1 cellular context compared by ENCODE assay signal in the genomic region with DNA sequence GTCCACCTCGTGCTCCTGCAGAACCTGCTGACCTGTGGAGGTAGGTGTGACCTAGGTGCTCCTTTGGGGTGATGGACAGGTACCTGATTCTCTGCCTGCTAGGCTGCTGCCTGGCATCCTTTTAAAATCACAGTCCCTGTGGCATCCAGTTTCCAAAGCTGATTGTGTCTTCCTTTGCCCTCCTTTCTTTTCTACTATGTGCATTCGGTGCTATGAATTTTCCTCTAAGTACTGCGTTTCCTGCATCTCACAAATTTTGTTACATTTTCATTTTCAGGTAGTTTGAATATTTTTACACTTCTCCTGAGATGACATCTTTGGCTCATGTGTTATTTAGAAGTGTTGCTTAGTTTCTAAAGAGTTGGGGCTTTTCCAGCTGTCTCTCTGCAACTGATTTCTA.
A peak's percentile ranks its signal among the peaks of the same experiment; 100 is the strongest.
TF ChIP-seq lines count a peak whose summit lies in the region.

No MANE protein-coding gene starts in this region.

TF ChIP-seq in HEK293, 187 proteins besides CTCF, POLR2A, EP300 and RAD21 (continued from another document):
- TF ChIP-seq, protein P1, sequence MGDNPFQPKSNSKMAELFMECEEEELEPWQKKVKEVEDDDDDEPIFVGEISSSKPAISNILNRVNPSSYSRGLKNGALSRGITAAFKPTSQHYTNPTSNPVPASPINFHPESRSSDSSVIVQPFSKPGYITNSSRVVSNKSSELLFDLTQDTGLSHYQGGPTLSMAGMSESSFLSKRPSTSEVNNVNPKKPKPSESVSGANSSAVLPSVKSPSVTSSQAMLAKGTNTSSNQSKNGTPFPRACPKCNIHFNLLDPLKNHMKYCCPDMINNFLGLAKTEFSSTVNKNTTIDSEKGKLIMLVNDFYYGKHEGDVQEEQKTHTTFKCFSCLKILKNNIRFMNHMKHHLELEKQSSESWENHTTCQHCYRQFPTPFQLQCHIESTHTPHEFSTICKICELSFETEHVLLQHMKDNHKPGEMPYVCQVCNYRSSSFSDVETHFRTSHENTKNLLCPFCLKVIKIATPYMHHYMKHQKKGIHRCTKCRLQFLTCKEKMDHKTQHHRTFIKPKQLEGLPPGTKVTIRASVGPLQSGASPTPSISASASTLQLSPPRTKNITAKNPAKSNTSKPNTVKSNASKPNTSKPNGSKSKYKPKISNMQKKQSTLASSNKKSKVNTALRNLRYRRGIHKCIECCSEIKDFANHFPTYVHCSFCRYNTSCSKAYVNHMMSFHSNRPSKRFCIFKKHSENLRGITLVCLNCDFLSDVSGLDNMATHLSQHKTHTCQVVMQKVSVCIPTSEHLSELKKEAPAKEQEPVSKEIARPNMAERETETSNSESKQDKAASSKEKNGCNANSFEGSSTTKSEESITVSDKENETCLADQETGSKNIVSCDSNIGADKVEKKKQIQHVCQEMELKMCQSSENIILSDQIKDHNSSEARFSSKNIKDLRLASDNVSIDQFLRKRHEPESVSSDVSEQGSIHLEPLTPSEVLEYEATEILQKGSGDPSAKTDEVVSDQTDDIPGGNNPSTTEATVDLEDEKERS (tag by site-specific recombination; IDR thresholded peaks at IDR 0.05) = 0 out of 2 replicates have a peak, but pooled peaks have one; percentile 16
